In genomic region chr15:81296218-81296617, GRCh38 we compare ENCODE assay signal across 9 cellular contexts. TPM values are rescaled to one million over a fixed set of nuclear protein-coding genes. Genes with fewer than 3 reads are reported as not detected.
A peak's percentile ranks its signal among the peaks of the same experiment; 100 is the strongest.
DNase-seq lines count a peak whose midpoint lies in the region; ATAC-seq, FAIRE-seq and TF ChIP-seq lines count a peak whose summit lies in the region.
"Had no signal": no experiment of that assay in that cellular context is flagged by ENCODE, and none has a peak within 500 bp of the region (broad histone marks: within the 10 kb centered on the region; RNA-seq: fewer than 3 reads in every experiment).

No MANE protein-coding gene starts in this region.

- no peaks in the 10 kb centered on the region for H3K9me3 ChIP-seq in CD8-positive, alpha-beta T cell (ENCODE audit: low read length)
- H3K9me3 ChIP-seq in ascending aorta: no peaks in the 10 kb centered on the region

- peaks cover 17% of the 10 kb centered on the region for H3K36me3 ChIP-seq in CD8-positive, alpha-beta T cell (ENCODE audit: insufficient read depth, low read length)
- H3K36me3 ChIP-seq in ascending aorta: no peaks in the 10 kb centered on the region

- FAIRE-seq in GM18507 (lab: Jason Lieb, UNC): peak; percentile 21

- peak overlapping the region; percentile 92 for H3K4me3 Mint-ChIP-seq in CD8-positive, alpha-beta T cell
- H3K4me3 Mint-ChIP-seq in naive thymus-derived CD8-positive, alpha-beta T cell: peak overlapping the region; percentile 96 to 100 (median 100)

- peak overlapping the region; percentile 88 for H3K4me3 ChIP-seq in CD8-positive, alpha-beta T cell (ENCODE audit: low read depth, low read length)
- H3K4me3 ChIP-seq in ascending aorta: no peak overlapping the region
- H3K4me3 ChIP-seq: lung had no signal

- H3K36me3 Mint-ChIP-seq in CD8-positive, alpha-beta T cell: peaks cover 48% of the 10 kb centered on the region
- H3K36me3 Mint-ChIP-seq in naive thymus-derived CD8-positive, alpha-beta T cell: peaks cover 38 to 42% (median 42%) of the 10 kb centered on the region in 3 donors

- H3K27ac Mint-ChIP-seq in CD8-positive, alpha-beta T cell: peak overlapping the region; percentile 98
- peak overlapping the region; percentile 92 to 100 (median 98) for H3K27ac Mint-ChIP-seq in naive thymus-derived CD8-positive, alpha-beta T cell

- POLR2A ChIA-PET in CD8-positive, alpha-beta T cell (lab: Charles Lee): interaction anchor here (0.7 to 14.4 kb wide), 9 partner anchors 9 to 30 kb away, joined by 3 to 330 read pairs (median 8); partner anchors contain the start of gene STARD5
- POLR2A ChIA-PET in naive thymus-derived CD8-positive, alpha-beta T cell (lab: Charles Lee): interaction anchor here (0.9 to 16.9 kb wide), 12 partner anchors 9 to 305 kb away, joined by 3 to 491 read pairs (median 4); partner anchors contain the start of genes STARD5 and TLNRD1

- DNase-seq in CD8-positive, alpha-beta T cell: no peak
- no peak for DNase-seq in GM18507 (ENCODE audit: extremely low spot score, insufficient read length, low read depth)
- DNase-seq in ascending aorta (ENCODE audit: low spot score in 2 of 2): no peak
- no peak for DNase-seq in naive thymus-derived CD8-positive, alpha-beta T cell
- no peak for DNase-seq in KG1 (lab: John Stamatoyannopoulos, UW)
- no peak for DNase-seq in midbrain (lab: John Stamatoyannopoulos, UW)

- H3K9me3 Mint-ChIP-seq in CD8-positive, alpha-beta T cell: no peaks in the 10 kb centered on the region
- H3K9me3 Mint-ChIP-seq in naive thymus-derived CD8-positive, alpha-beta T cell: no peaks in the 10 kb centered on the region

- H3K4me1 ChIP-seq in CD8-positive, alpha-beta T cell (ENCODE audit: insufficient read depth, low read length): peaks cover 55% of the 10 kb centered on the region
- peaks cover 0 to 4% of the 10 kb centered on the region in 2 donors for H3K4me1 ChIP-seq in ascending aorta

- ATAC-seq in CD8-positive, alpha-beta T cell: no peak
- ATAC-seq in naive thymus-derived CD8-positive, alpha-beta T cell: no peak
- ATAC-seq in GM19467 (IDR thresholded peaks at IDR 0.05; ENCODE audit: unreplicated experiment) (no peak), HG02870 (IDR thresholded peaks at IDR 0.05; ENCODE audit: unreplicated experiment) (no peak)

- no peaks in the 10 kb centered on the region for H3K27me3 Mint-ChIP-seq in CD8-positive, alpha-beta T cell (ENCODE audit: low read depth)
- H3K27me3 Mint-ChIP-seq in naive thymus-derived CD8-positive, alpha-beta T cell: no peaks in the 10 kb centered on the region

- CTCF ChIA-PET in CD8-positive, alpha-beta T cell (lab: Charles Lee): interaction anchor here (0.8 to 23.5 kb wide), 9 partner anchors 9 to 104 kb away, joined by 3 to 498 read pairs (median 10); partner anchors contain the start of gene STARD5

- no peak for TF ChIP-seq CTCF in CD8-positive, alpha-beta T cell (IDR thresholded peaks at IDR 0.05)
- no peak for TF ChIP-seq CTCF in ascending aorta (IDR thresholded peaks at IDR 0.05)

- H3K4me1 Mint-ChIP-seq in CD8-positive, alpha-beta T cell (ENCODE audit: low read depth): peaks cover 72% of the 10 kb centered on the region
- peaks cover 49 to 83% (median 64%) of the 10 kb centered on the region in 4 donors for H3K4me1 Mint-ChIP-seq in naive thymus-derived CD8-positive, alpha-beta T cell

- intact Hi-C loops in CD8-positive, alpha-beta T cell (cut with DNase I, micrococcal nuclease): loop anchor here (1.0 to 10.0 kb wide), 9 partner anchors 8 to 1691 kb away; partner anchors contain the start of genes MEX3B (in 2 of the 2), RAMAC (in 1 of the 2), STARD5 (in 1 of the 2) and TLNRD1 (in 1 of the 2)
- intact Hi-C loops in ascending aorta (cut with DNase I): no loop called here

- H3K27ac ChIP-seq in CD8-positive, alpha-beta T cell (ENCODE audit: low read depth, low read length): peak overlapping the region; percentile 84
- H3K27ac ChIP-seq in ascending aorta: peak overlapping the region; percentile 26 to 38

- H3K27me3 ChIP-seq in CD8-positive, alpha-beta T cell (ENCODE audit: insufficient read depth, low read length): no peaks in the 10 kb centered on the region
- H3K27me3 ChIP-seq in ascending aorta: no peaks in the 10 kb centered on the region

RNA-seq across cellular contexts. Expression of gene STARD5, which starts 27.7 kb away (rescaled TPM):
- total RNA-seq in CD8-positive, alpha-beta T cell: 10 to 100 TPM; 13.6 to 14.3 TPM
- 4.8 TPM for total RNA-seq in ascending aorta
- total RNA-seq in naive thymus-derived CD8-positive, alpha-beta T cell: 10 to 100 TPM; 10.8 to 12.8 TPM
- 1 to 10 TPM; 3.8 to 6.9 (median 4.5) TPM for polyA plus RNA-seq in naive thymus-derived CD8-positive, alpha-beta T cell
